2 cellular contexts compared by ENCODE assay signal in the genomic region with DNA sequence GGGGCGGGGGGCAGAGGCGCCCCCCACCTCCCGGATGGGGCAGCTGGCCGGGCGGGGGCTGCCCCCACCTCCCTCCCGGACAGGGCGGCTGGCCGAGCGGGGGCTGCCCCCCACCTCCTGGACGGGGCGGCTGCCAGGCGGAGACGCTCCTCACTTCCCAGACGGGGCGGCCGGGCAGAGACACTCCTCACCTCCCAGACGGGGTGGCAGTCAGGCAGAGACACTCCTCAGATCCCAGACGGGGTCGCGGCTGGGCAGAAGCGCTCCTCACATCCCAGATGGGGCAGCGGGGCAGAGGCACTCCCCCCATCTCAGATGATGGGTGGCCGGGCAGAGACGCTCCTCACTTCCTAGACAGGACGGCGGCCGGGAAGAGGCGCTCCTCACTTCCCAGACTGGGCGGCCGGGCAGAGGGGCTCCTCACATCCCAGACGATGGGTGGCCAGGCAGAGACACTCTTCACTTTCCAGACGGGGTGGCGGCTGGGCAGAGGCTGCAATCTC.
DNase-seq lines count a peak whose midpoint lies in the region; ATAC-seq, FAIRE-seq and TF ChIP-seq lines count a peak whose summit lies in the region.
"Not testable (repeated sequence)": the region's sequence is repeated elsewhere in the genome, so short reads cannot be mapped to it uniquely, and the experiment has no call there.

No MANE protein-coding gene starts in this region.

- H3K9me3 ChIP-seq in A549; WERI-Rb-1 (ENCODE audit: severe bottlenecking): not testable (repeated sequence)

- H3K4me3 ChIP-seq in A549; WERI-Rb-1 (ENCODE audit: low read depth, low read length): not testable (repeated sequence)

- not testable (repeated sequence) for ATAC-seq in A549

- peak overlapping the region; percentile 47 to 72; a peak in 3 of 6 replicates for H3K27ac ChIP-seq in A549
- H3K27ac ChIP-seq in WERI-Rb-1, result not testable (repeated sequence)

- 68% methylated on average over 6 of the region's 33 CpGs for WGBS in A549 (ENCODE audit: missing lambda C conversion rate)

- 0 out of 3 replicates have a peak overlapping the region, but pooled peaks have one; percentile 12 for H3K4me2 ChIP-seq in A549

- CTCF ChIA-PET in A549 (lab: Yijun Ruan, JAX), result not testable (repeated sequence)

- not testable (repeated sequence) for FAIRE-seq in A549 (lab: Jason Lieb, UNC)

- not testable (repeated sequence) for H3K36me3 ChIP-seq in WERI-Rb-1

- not testable (repeated sequence) for TF ChIP-seq RAD21 in A549 (conservative IDR thresholded peaks at IDR 0.05 in 1 of 2, IDR thresholded peaks at IDR 0.05 in 1 of 2)

- DNase-seq in A549 (ENCODE audit: low read depth in 1 of 2, low spot score in 1 of 2), result not testable (repeated sequence)
- DNase-seq in WERI-Rb-1, result peak; percentile 14

- not testable (repeated sequence) for H3K27me3 ChIP-seq in WERI-Rb-1 (ENCODE audit: insufficient read depth, low read depth, severe bottlenecking)

- not testable (repeated sequence) for TF ChIP-seq POLR2A in A549 (IDR thresholded peaks at IDR 0.05; ENCODE audit: low read length)

- TF ChIP-seq CTCF in A549 (IDR thresholded peaks at IDR 0.05); WERI-Rb-1 (IDR thresholded peaks at IDR 0.05; ENCODE audit: low read depth, low read length): not testable (repeated sequence)

- not testable (repeated sequence) for TF ChIP-seq EP300 in A549 (IDR thresholded peaks at IDR 0.05)

- POLR2A ChIA-PET in A549 (lab: Yijun Ruan, JAX), result not testable (repeated sequence)

- H3K4me1 ChIP-seq in A549, result not testable (repeated sequence)
